Comparison of ENCODE assay signal across 1 cellular context in genomic region chr6:31270788-31271640, GRCh38.
TF ChIP-seq lines count a peak whose summit lies in the region.

No MANE protein-coding gene starts in this region.

TF ChIP-seq in endothelial cell of umbilical vein, 7 proteins besides CTCF, POLR2A, EP300 and RAD21 (continued from another document):
- TF ChIP-seq, protein P1, sequence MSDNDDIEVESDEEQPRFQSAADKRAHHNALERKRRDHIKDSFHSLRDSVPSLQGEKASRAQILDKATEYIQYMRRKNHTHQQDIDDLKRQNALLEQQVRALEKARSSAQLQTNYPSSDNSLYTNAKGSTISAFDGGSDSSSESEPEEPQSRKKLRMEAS (IDR thresholded peaks at IDR 0.05; ENCODE audit: insufficient read depth, insufficient read length) = no peak
